Comparison of ENCODE assay signal across 8 cellular contexts in the genomic region with DNA sequence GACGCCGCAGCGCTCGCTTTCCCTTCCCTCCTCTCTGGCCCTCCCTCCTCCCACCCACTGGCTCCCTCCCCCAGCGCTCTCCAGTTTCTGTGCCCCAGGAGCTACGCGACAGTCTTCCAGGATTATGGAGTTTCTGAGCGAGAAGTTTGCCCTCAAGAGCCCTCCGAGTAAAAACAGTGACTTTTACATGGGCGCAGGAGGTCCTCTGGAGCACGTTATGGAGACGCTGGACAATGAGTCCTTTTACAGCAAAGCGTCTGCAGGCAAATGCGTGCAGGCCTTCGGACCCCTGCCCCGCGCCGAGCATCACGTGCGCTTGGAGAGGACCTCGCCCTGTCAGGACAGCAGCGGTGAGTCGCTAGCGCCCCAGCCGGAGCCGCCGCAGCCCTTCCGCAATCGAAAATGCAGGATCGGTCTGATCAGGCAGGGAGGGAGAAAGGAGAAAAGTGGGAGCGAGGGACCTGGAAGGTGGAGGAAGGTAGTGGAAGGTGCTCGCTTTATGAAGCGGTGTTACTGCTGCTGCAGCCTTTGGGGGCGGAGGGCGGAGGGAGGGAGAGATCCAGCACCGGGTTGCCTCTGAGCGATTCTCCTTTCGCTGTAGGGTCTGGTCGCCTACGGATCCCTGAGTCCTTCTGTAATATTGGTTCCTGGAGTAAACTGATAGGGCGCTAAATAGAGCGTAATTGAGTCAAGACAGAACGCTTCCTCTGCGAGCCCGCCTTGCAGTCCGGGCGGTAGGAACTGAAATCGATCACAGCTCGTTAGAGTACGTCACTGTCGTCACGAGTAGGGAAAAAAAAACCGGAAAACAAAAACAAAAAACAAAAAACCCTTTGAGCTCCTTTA. TPM values are rescaled to one million over a fixed set of nuclear protein-coding genes. Genes with fewer than 3 reads are reported as not detected.
DNase-seq lines count a peak whose midpoint lies in the region; ATAC-seq and TF ChIP-seq lines count a peak whose summit lies in the region.

A gene (plus strand): TSS at position 83 of the 846 bp plus-strand sequence. CDS start 42 bp downstream, at position 125.

- ATAC-seq in naive B cell (ENCODE audit: low read depth in 2 of 2) (no peak), HG02870 (IDR thresholded peaks at IDR 0.05; ENCODE audit: unreplicated experiment) (no peak), HG03571 (IDR thresholded peaks at IDR 0.05; ENCODE audit: unreplicated experiment) (no peak)

- intact Hi-C loops in PC-9 (cut with micrococcal nuclease; ENCODE audit: unreplicated experiment) = no loop called here

- H3K4me2 ChIP-seq in PC-9 = peak within 1 kb of the TSS; percentile 63

- peak within 1 kb of the TSS in 3 of 6 donors; percentile 9 to 72 (median 23) for H3K27ac Mint-ChIP-seq in naive B cell

- H3K9me3 ChIP-seq in PC-9 (ENCODE audit: insufficient read depth, low read depth) = no peaks in the 10 kb centered on the region

- no peaks in the 10 kb centered on the region for H3K27me3 ChIP-seq in PC-9 (ENCODE audit: insufficient read depth, low read depth)

- H3K4me3 ChIP-seq in HFF-Myc (replicated peaks; ENCODE audit: low read depth, low read length) (peak within 1 kb of the TSS; percentile 56), PC-9 (peak within 1 kb of the TSS; percentile 45; the same call in 1 of the 2 replicates)

- CTCF ChIA-PET in PC-9 (lab: Charles Lee) = interaction anchor here (0.5 kb wide), 1 partner anchor 145 kb away, joined by 3 read pairs; no protein-coding TSS in a partner anchor

- no peaks in the 10 kb centered on the region for H3K9me2 ChIP-seq in PC-9 (ENCODE audit: insufficient read depth)

- peaks cover 0 to 6% (median 0%) of the 10 kb centered on the region in 7 donors for H3K9me3 Mint-ChIP-seq in naive B cell

- no peaks in the 10 kb centered on the region for H4K20me1 ChIP-seq in PC-9 (ENCODE audit: insufficient read depth)

- peak within 1 kb of the TSS; percentile 68 for H2AFZ ChIP-seq in PC-9

- DNase-seq in DMS53 (lab: John Stamatoyannopoulos, UW) = peak; percentile 89
- DNase-seq in HFF-Myc (ENCODE audit: extremely low read depth, low read depth) = peak; percentile 22
- no peak for DNase-seq in PC-9
- peak; percentile 25 for DNase-seq in epidermal melanocyte (ENCODE audit: insufficient read length, low spot score)
- DNase-seq in naive B cell = no peak
- no peak for DNase-seq in NCI-H446 treated with DMSO at 0.1 percent for 48 hours (lab: John Stamatoyannopoulos, UW)

- H3K4me1 Mint-ChIP-seq in naive B cell = peaks cover 0 to 14% (median 3%) of the 10 kb centered on the region in 3 donors

- H3F3A ChIP-seq in PC-9 (ENCODE audit: insufficient read depth, low read depth) = no peaks in the 10 kb centered on the region

- no peaks in the 10 kb centered on the region for H3K36me3 ChIP-seq in PC-9 (ENCODE audit: low read depth)

- peak within 1 kb of the TSS; percentile 27 to 84 (median 64) for H3K4me3 Mint-ChIP-seq in naive B cell

- TF ChIP-seq CTCF in HFF-Myc (IDR thresholded peaks at IDR 0.05; ENCODE audit: low read depth, low read length, missing control alignments) (no peak), PC-9 (conservative IDR thresholded peaks at IDR 0.05) (no peak)

- H3K27ac ChIP-seq in PC-9 = no peak within 1 kb of the TSS

- no TSS peak for BruUV-seq in PC-9 (replicated peaks; lab: Mats Ljungman, UMichigan)

- POLR2A ChIA-PET in PC-9 (lab: Charles Lee; ENCODE audit: unreplicated experiment) = no interaction called here

- no peaks in the 10 kb centered on the region for H3K4me1 ChIP-seq in PC-9 (replicated peaks; ENCODE audit: insufficient read depth)

- H3K79me2 ChIP-seq in PC-9 (ENCODE audit: low read depth) = no peaks in the 10 kb centered on the region

- peaks cover 49 to 70% (median 63%) of the 10 kb centered on the region in 3 donors for H3K27me3 Mint-ChIP-seq in naive B cell

- no peaks in the 10 kb centered on the region for H3K36me3 Mint-ChIP-seq in naive B cell

RNA-seq across cellular contexts. Expression of the gene that starts here (rescaled TPM):
- not detected in 2 replicates for total RNA-seq in PC-9 (2021)
- polyA plus RNA-seq in naive B cell (ENCODE audit: low read depth in 6 of 6) = not detected

Comparison
In these comparisons a context has a peak if more than half of its experiments do, and no peak if none do; other contexts are left out.
1. DNase-seq: peak in DMS53 (single experiment), HFF-Myc (single experiment) and epidermal melanocyte (single experiment); none in PC-9 (0 of 2), naive B cell (single experiment) and NCI-H446 treated with DMSO at 0.1 percent for 48 hours (single experiment).